In the genomic region with DNA sequence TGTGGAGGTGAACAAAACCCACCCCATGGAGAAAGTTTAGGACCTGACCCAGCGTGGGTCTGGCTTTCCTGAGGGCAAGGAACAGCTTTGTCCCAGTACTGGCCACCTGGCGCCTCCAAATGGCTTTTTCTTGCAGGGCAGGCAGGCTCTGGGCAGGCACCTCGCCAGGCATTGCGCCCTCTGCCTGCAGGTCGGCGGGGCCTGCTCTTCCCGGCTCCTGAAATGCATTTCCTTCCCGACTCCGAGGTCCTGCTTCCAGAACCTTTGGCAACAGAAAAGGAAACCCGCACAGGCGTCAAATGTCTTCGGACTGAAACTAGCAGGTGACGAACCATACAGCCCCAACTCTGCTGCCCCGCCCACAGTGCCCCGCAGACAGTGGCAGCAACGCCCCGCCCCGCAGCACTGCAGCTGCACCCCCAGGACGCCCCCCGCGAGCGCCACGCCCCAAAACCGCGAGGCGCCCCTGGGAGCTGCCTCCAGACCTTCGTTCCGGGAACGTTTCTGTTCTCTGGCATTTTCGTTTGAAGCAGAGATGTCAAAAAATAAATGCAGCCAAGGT, we compare ENCODE assay signal across 14 cellular contexts.
DNase-seq lines count a peak whose midpoint lies in the region; ATAC-seq, FAIRE-seq and TF ChIP-seq lines count a peak whose summit lies in the region.
"Had no signal": no experiment of that assay in that cellular context is flagged by ENCODE, and none has a peak within 500 bp of the region (broad histone marks: within the 10 kb centered on the region; RNA-seq: fewer than 3 reads in every experiment).

No MANE protein-coding gene starts in this region.

- peaks cover 7 to 80% (median 60%) of the 10 kb centered on the region in 10 experiments; a peak in 18 of 20 replicates for H3K4me1 ChIP-seq in BLaER1 treated with 17β-estradiol and CSF1 and Interleukin-3, amounts not matched to agents 10 nM and 100 nM

- no peaks in the 10 kb centered on the region for H3K36me3 ChIP-seq in BLaER1 treated with 17β-estradiol and CSF1 and Interleukin-3, amounts not matched to agents 10 nM and 100 nM
- H3K36me3 ChIP-seq in SK-N-MC (ENCODE audit: insufficient read depth, low read length) = no peaks in the 10 kb centered on the region

- no peak overlapping the region for H3K4me3 Mint-ChIP-seq in activated CD8-positive, alpha-beta memory T cell treated with anti-CD3 and anti-CD28 coated beads, Interleukin-2, amount 10 ng/mL, durations not matched to agents 7 days and 5 days
- no peak overlapping the region for H3K4me3 Mint-ChIP-seq in CD14-positive monocyte
- H3K4me3 Mint-ChIP-seq: activated CD4-positive, alpha-beta T cell treated with anti-CD3 and anti-CD28 coated beads, Interleukin-2, amount 10 ng/mL, durations not matched to agents 24 days and 14 days; activated naive CD8-positive, alpha-beta T cell treated with anti-CD3 and anti-CD28 coated beads, Interleukin-2, amount 10 ng/mL, durations not matched to agents 7 days and 5 days; effector memory CD8-positive, alpha-beta T cell; natural killer cell had no signal

- H3K36me3 Mint-ChIP-seq in activated CD8-positive, alpha-beta memory T cell treated with anti-CD3 and anti-CD28 coated beads, Interleukin-2, amount 10 ng/mL, durations not matched to agents 7 days and 5 days = no peaks in the 10 kb centered on the region
- H3K36me3 Mint-ChIP-seq in CD14-positive monocyte = no peaks in the 10 kb centered on the region
- H3K36me3 Mint-ChIP-seq: activated naive CD8-positive, alpha-beta T cell treated with anti-CD3 and anti-CD28 coated beads, Interleukin-2, amount 10 ng/mL, durations not matched to agents 7 days and 5 days; natural killer cell; stimulated activated naive B cell treated with anti-CD40 and anti-IgM and Interleukin-4, amounts not matched to agents 10 μg/mL and 1 μg/mL and 100 μg/mL, for 72 hours had no signal

- peak; percentile 52 for DNase-seq in H54 (ENCODE audit: insufficient read length, low spot score)
- DNase-seq in SK-N-MC (ENCODE audit: low read depth, low spot score) = no peak
- DNase-seq in mesenteric fat pad (ENCODE audit: low spot score) = peak; percentile 86
- DNase-seq in activated CD4-positive, alpha-beta T cell treated with anti-CD3 and anti-CD28 coated beads for 48 hours = no peak
- no peak for DNase-seq in activated CD8-positive, alpha-beta memory T cell treated with anti-CD3 and anti-CD28 coated beads, Interleukin-2, amount 10 ng/mL, durations not matched to agents 7 days and 5 days
- no peak for DNase-seq in CD14-positive monocyte (ENCODE audit: low spot score)
- DNase-seq in Kasumi-1 (lab: John Stamatoyannopoulos, UW) = no peak
- DNase-seq: activated CD4-positive, alpha-beta T cell treated with anti-CD3 and anti-CD28 coated beads, Interleukin-2, amount 10 ng/mL, durations not matched to agents 24 days and 14 days; activated naive CD8-positive, alpha-beta T cell treated with anti-CD3 and anti-CD28 coated beads, Interleukin-2, amount 10 ng/mL, durations not matched to agents 7 days and 5 days; effector memory CD8-positive, alpha-beta T cell; NCI-H2107; stimulated activated naive B cell treated with anti-CD40 and anti-IgM and Interleukin-4, amounts not matched to agents 10 μg/mL and 1 μg/mL and 100 μg/mL, for 72 hours had no signal

- no peak overlapping the region for H3K27ac Mint-ChIP-seq in activated CD8-positive, alpha-beta memory T cell treated with anti-CD3 and anti-CD28 coated beads, Interleukin-2, amount 10 ng/mL, durations not matched to agents 7 days and 5 days
- H3K27ac Mint-ChIP-seq in CD14-positive monocyte = no peak overlapping the region
- H3K27ac Mint-ChIP-seq: activated CD4-positive, alpha-beta T cell treated with anti-CD3 and anti-CD28 coated beads, Interleukin-2, amount 10 ng/mL, durations not matched to agents 24 days and 14 days; activated naive CD8-positive, alpha-beta T cell treated with anti-CD3 and anti-CD28 coated beads, Interleukin-2, amount 10 ng/mL, durations not matched to agents 7 days and 5 days; effector memory CD8-positive, alpha-beta T cell; natural killer cell; stimulated activated naive B cell treated with anti-CD40 and anti-IgM and Interleukin-4, amounts not matched to agents 10 μg/mL and 1 μg/mL and 100 μg/mL, for 72 hours had no signal

- H3K4me3 ChIP-seq in BLaER1 treated with 17β-estradiol and CSF1 and Interleukin-3, amounts not matched to agents 10 nM and 100 nM = peak overlapping the region in 3 of 10 experiments; percentile 5 to 47 (median 15); a peak in 7 of 20 replicates
- peak overlapping the region; percentile 36 for H3K4me3 ChIP-seq in SK-N-MC

- no peak for TF ChIP-seq POLR2A in H54 (IDR thresholded peaks at IDR 0.05; ENCODE audit: low read depth, low read length)

- no peaks in the 10 kb centered on the region for H3K4me1 Mint-ChIP-seq in activated CD8-positive, alpha-beta memory T cell treated with anti-CD3 and anti-CD28 coated beads, Interleukin-2, amount 10 ng/mL, durations not matched to agents 7 days and 5 days
- H3K4me1 Mint-ChIP-seq in CD14-positive monocyte = no peaks in the 10 kb centered on the region
- H3K4me1 Mint-ChIP-seq: activated CD4-positive, alpha-beta T cell treated with anti-CD3 and anti-CD28 coated beads, Interleukin-2, amount 10 ng/mL, durations not matched to agents 24 days and 14 days; activated naive CD8-positive, alpha-beta T cell treated with anti-CD3 and anti-CD28 coated beads, Interleukin-2, amount 10 ng/mL, durations not matched to agents 7 days and 5 days; natural killer cell; stimulated activated naive B cell treated with anti-CD40 and anti-IgM and Interleukin-4, amounts not matched to agents 10 μg/mL and 1 μg/mL and 100 μg/mL, for 72 hours had no signal

- no peak overlapping the region for H3K27ac ChIP-seq in BLaER1 treated with 17β-estradiol and CSF1 and Interleukin-3, amounts not matched to agents 10 nM and 100 nM
- no peak overlapping the region for H3K27ac ChIP-seq in SK-N-MC

- no peaks in the 10 kb centered on the region; a peak in 1 of 22 replicates for H3K27me3 ChIP-seq in BLaER1 treated with 17β-estradiol and CSF1 and Interleukin-3, amounts not matched to agents 10 nM and 100 nM

- CTCF ChIA-PET in activated CD8-positive, alpha-beta memory T cell treated with anti-CD3 and anti-CD28 coated beads, Interleukin-2, amount 10 ng/mL, durations not matched to agents 7 days and 5 days (lab: Charles Lee) = no interaction called here

- no peaks in the 10 kb centered on the region; a peak in 1 of 22 replicates for H4K20me1 ChIP-seq in BLaER1 treated with 17β-estradiol and CSF1 and Interleukin-3, amounts not matched to agents 10 nM and 100 nM

- no peaks in the 10 kb centered on the region for H3K27me3 Mint-ChIP-seq in activated CD8-positive, alpha-beta memory T cell treated with anti-CD3 and anti-CD28 coated beads, Interleukin-2, amount 10 ng/mL, durations not matched to agents 7 days and 5 days
- H3K27me3 Mint-ChIP-seq in CD14-positive monocyte (ENCODE audit: low read depth in 3 of 3) = peaks cover 6 to 12% (median 8%) of the 10 kb centered on the region in 3 donors

- TF ChIP-seq CTCF in CD14-positive monocyte (IDR thresholded peaks at IDR 0.05) = no peak

- H3K9me3 Mint-ChIP-seq in activated CD8-positive, alpha-beta memory T cell treated with anti-CD3 and anti-CD28 coated beads, Interleukin-2, amount 10 ng/mL, durations not matched to agents 7 days and 5 days (ENCODE audit: low read depth) = no peaks in the 10 kb centered on the region
- peaks cover 0 to 5% (median 0%) of the 10 kb centered on the region in 7 donors for H3K9me3 Mint-ChIP-seq in CD14-positive monocyte
- H3K9me3 Mint-ChIP-seq: activated CD4-positive, alpha-beta T cell treated with anti-CD3 and anti-CD28 coated beads, Interleukin-2, amount 10 ng/mL, durations not matched to agents 24 days and 14 days; activated naive CD8-positive, alpha-beta T cell treated with anti-CD3 and anti-CD28 coated beads, Interleukin-2, amount 10 ng/mL, durations not matched to agents 7 days and 5 days; effector memory CD8-positive, alpha-beta T cell; natural killer cell had no signal

- no peak for FAIRE-seq in H54 (lab: Jason Lieb, UNC)

- H3K9ac ChIP-seq in BLaER1 treated with 17β-estradiol and CSF1 and Interleukin-3, amounts not matched to agents 10 nM and 100 nM = no peak overlapping the region
- no peak overlapping the region for H3K9ac ChIP-seq in SK-N-MC (ENCODE audit: insufficient read length)

- H3K9me3 ChIP-seq in BLaER1 treated with 17β-estradiol and CSF1 and Interleukin-3, amounts not matched to agents 10 nM and 100 nM (replicated peaks in 1 of 11) = peaks cover 0 to 10% (median 3%) of the 10 kb centered on the region in 11 experiments; a peak in 7 of 22 replicates
- no peaks in the 10 kb centered on the region for H3K9me3 ChIP-seq in SK-N-MC (ENCODE audit: low read depth, low read length)

- intact Hi-C loops in CD14-positive monocyte (cut with micrococcal nuclease) = no loop called here

- H3K4me2 ChIP-seq in BLaER1 treated with 17β-estradiol and CSF1 and Interleukin-3, amounts not matched to agents 10 nM and 100 nM = peak overlapping the region; percentile 60 to 82 (median 74)

- no peak for ATAC-seq in activated CD8-positive, alpha-beta memory T cell treated with anti-CD3 and anti-CD28 coated beads, Interleukin-2, amount 10 ng/mL, durations not matched to agents 7 days and 5 days
- ATAC-seq: effector memory CD8-positive, alpha-beta T cell; natural killer cell; stimulated activated naive B cell treated with anti-CD40 and anti-IgM and Interleukin-4, amounts not matched to agents 10 μg/mL and 1 μg/mL and 100 μg/mL, for 72 hours had no signal

Comparison
In these comparisons a context has a peak if more than half of its experiments do, and no peak if none do; other contexts are left out.
1. DNase-seq: peak in H54 (single experiment) and mesenteric fat pad (single experiment); none in SK-N-MC (single experiment), activated CD4-positive, alpha-beta T cell treated with anti-CD3 and anti-CD28 coated beads for 48 hours (single experiment), activated CD8-positive, alpha-beta memory T cell treated with anti-CD3 and anti-CD28 coated beads, Interleukin-2, amount 10 ng/mL, durations not matched to agents 7 days and 5 days (single experiment), CD14-positive monocyte (single experiment) and Kasumi-1 (0 of 2).